In genomic region chr9:7011395-7012067, GRCh38 we compare ENCODE assay signal across 11 cellular contexts.
A peak's percentile ranks its signal among the peaks of the same experiment; 100 is the strongest.
DNase-seq lines count a peak whose midpoint lies in the region; ATAC-seq and TF ChIP-seq lines count a peak whose summit lies in the region.
"Had no signal": no experiment of that assay in that cellular context is flagged by ENCODE, and none has a peak within 500 bp of the region (broad histone marks: within the 10 kb centered on the region; RNA-seq: fewer than 3 reads in every experiment).

No MANE protein-coding gene starts in this region.

- peak overlapping the region in 5 of 6 donors; percentile 5 to 88 (median 19) for H3K27ac Mint-ChIP-seq in naive B cell
- H3K27ac Mint-ChIP-seq in glutamatergic neuron (ENCODE audit: unreplicated experiment): no peak overlapping the region

- TF ChIP-seq CTCF in GM10248 (IDR thresholded peaks at IDR 0.05; ENCODE audit: control extremely low read depth, extremely low read depth, low read depth, missing control alignments) (no peak), glutamatergic neuron (IDR thresholded peaks at IDR 0.05; ENCODE audit: partially characterized antibody, unreplicated experiment) (no peak)

- POLR2A ChIA-PET in GM10248 (lab: Yijun Ruan, JAX): no interaction called here

- H3K36me3 Mint-ChIP-seq in naive B cell (peaks cover 20 to 41% of the 10 kb centered on the region in 2 donors), glutamatergic neuron (ENCODE audit: unreplicated experiment) (peaks cover 10% of the 10 kb centered on the region)

- ATAC-seq in GM18868 (IDR thresholded peaks at IDR 0.05; ENCODE audit: unreplicated experiment) (peak; percentile 91), HG03064 (IDR thresholded peaks at IDR 0.05; ENCODE audit: low read depth, unreplicated experiment) (peak; percentile 73), naive B cell (ENCODE audit: low read depth in 2 of 2) (peak; percentile 45 to 51)

- CTCF ChIA-PET in GM10248 (lab: Yijun Ruan, JAX): interaction anchor here (1.2 kb wide), 1 partner anchor 8 kb away, joined by 3 read pairs; no protein-coding TSS in a partner anchor

- H3K4me1 Mint-ChIP-seq in naive B cell: peaks cover 0 to 9% (median 4%) of the 10 kb centered on the region in 3 donors
- no peaks in the 10 kb centered on the region for H3K4me1 Mint-ChIP-seq in glutamatergic neuron (ENCODE audit: low read depth, unreplicated experiment)

- DNase-seq in SKM-1 treated with dmso at 0.1 percent for 144 hours (lab: John Stamatoyannopoulos, UW; ENCODE audit: unreplicated experiment) (peak; percentile 77), naive B cell (no peak), GM10248 (ENCODE audit: extremely low spot score) (no peak), glutamatergic neuron (no peak), DMS114 treated with DMSO at 0.1 percent for 48 hours (lab: John Stamatoyannopoulos, UW; ENCODE audit: unreplicated experiment) (no peak)
- DNase-seq: DMS79 treated with DMSO at 0.1 percent for 48 hours; effector CD8-positive, alpha-beta T cell; MM.1S had no signal

- H3K9me3 Mint-ChIP-seq in naive B cell (peaks cover 2 to 14% (median 4%) of the 10 kb centered on the region in 7 donors), glutamatergic neuron (ENCODE audit: unreplicated experiment) (no peaks in the 10 kb centered on the region)
- H3K9me3 Mint-ChIP-seq: activated naive CD4-positive, alpha-beta T cell treated with anti-CD3 and anti-CD28 coated beads, Interleukin-2, amount 50 U/mL, for 24 hours had no signal

- H3K27me3 Mint-ChIP-seq in naive B cell: no peaks in the 10 kb centered on the region
- H3K27me3 Mint-ChIP-seq in glutamatergic neuron (ENCODE audit: unreplicated experiment): no peaks in the 10 kb centered on the region
- H3K27me3 Mint-ChIP-seq: activated naive CD4-positive, alpha-beta T cell treated with anti-CD3 and anti-CD28 coated beads, Interleukin-2, amount 50 U/mL, for 24 hours had no signal

- H3K4me3 Mint-ChIP-seq in naive B cell (no peak overlapping the region), glutamatergic neuron (ENCODE audit: unreplicated experiment) (no peak overlapping the region)
- H3K4me3 Mint-ChIP-seq: activated naive CD4-positive, alpha-beta T cell treated with anti-CD3 and anti-CD28 coated beads, Interleukin-2, amount 50 U/mL, for 24 hours had no signal
